Comparison of ENCODE assay signal across 1 cellular context in genomic region chr18:46050268-46050667, GRCh38.
TF ChIP-seq lines count a peak whose summit lies in the region.

No MANE protein-coding gene starts in this region.

TF ChIP-seq in H1, 55 proteins besides CTCF, POLR2A, EP300 and RAD21:
- TF ChIP-seq NRF1 (IDR thresholded peaks at IDR 0.05; ENCODE audit: low read depth, low read length) (no peak), CEBPB (IDR thresholded peaks at IDR 0.05; ENCODE audit: low read depth, low read length) (0 out of 2 replicates have a peak, but pooled peaks have one; percentile 22), TEAD4 (IDR thresholded peaks at IDR 0.05; ENCODE audit: low read depth, low read length) (no peak)
